1 cellular context compared by ENCODE assay signal in the genomic region with DNA sequence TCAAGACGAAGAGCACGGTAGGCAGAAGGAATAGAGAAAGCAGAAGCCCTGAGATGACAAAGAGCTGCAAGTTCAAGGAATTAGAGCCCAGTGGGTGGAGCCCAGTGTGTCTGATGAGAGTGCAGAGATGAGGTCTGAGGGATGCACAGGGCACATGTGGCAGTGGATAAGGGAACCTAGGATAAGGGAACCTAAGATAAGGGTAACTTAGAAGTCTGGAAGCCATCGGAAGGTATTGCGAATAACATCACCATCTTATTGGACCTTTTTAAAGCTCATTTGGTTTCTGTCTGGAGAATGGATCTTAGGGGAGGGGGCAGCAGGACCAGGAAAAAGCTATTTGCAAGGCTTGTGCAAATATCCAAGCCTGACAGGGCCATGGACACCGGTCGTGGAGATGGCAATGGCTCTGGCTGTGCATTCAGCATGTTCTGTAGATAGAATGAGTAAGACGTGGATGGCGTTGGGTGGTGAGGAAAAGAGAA.
TF ChIP-seq lines count a peak whose summit lies in the region.

No MANE protein-coding gene starts in this region.

TF ChIP-seq in K562, 482 proteins besides CTCF, POLR2A, EP300 and RAD21 (continued from another document and continues in another):
- TF ChIP-seq POLR2B (IDR thresholded peaks at IDR 0.05; ENCODE audit: low read depth, partially characterized antibody) (peak; percentile 26), GTF2F1 (IDR thresholded peaks at IDR 0.05; ENCODE audit: low read depth, low read length) (no peak), SNIP1 (IDR thresholded peaks at IDR 0.05; ENCODE audit: low read depth) (no peak), PTRF (tag; IDR thresholded peaks at IDR 0.05) (no peak), ZNF175 (CRISPR knock-in tag; IDR thresholded peaks at IDR 0.05; ENCODE audit: low read depth) (peak; percentile 60; the same call in 1 of the 2 replicates), SUPT5H (IDR thresholded peaks at IDR 0.05) (no peak), GATAD2B (IDR thresholded peaks at IDR 0.05; ENCODE audit: borderline replicate concordance) (0 out of 2 replicates have a peak, but pooled peaks have one; percentile 49), MTA1 (IDR thresholded peaks at IDR 0.05; ENCODE audit: borderline replicate concordance) (peak; percentile 82), FOXK2 (conservative IDR thresholded peaks at IDR 0.05 in 1 of 2, IDR thresholded peaks at IDR 0.05 in 1 of 2; ENCODE audit: low read depth in 2 of 2) (peak; percentile 22 to 41; a peak in 1 of 4 replicates), ZNF431 (CRISPR knock-in tag; IDR thresholded peaks at IDR 0.05) (no peak), TAL1 (IDR thresholded peaks at IDR 0.05) (peak; percentile 92), ZNF274 (IDR thresholded peaks at IDR 0.05; ENCODE audit: borderline replicate concordance, low read depth, low read length) (no peak), U2AF1 (optimal IDR thresholded peaks at IDR 0.05; ENCODE audit: low read depth, low read length) (no peak), LEF1 (IDR thresholded peaks at IDR 0.05) (peak; percentile 75), CBX5 (IDR thresholded peaks at IDR 0.05; ENCODE audit: borderline replicate concordance, low read depth) (no peak), TFAM (CRISPR knock-in tag; conservative IDR thresholded peaks at IDR 0.05) (no peak), BCOR (IDR thresholded peaks at IDR 0.05) (peak; percentile 61; the same call in 1 of the 2 replicates), ZNF311 (CRISPR knock-in tag; IDR thresholded peaks at IDR 0.05) (no peak), MYBL2 (IDR thresholded peaks at IDR 0.05; ENCODE audit: low read depth) (no peak), MYBL2 (CRISPR knock-in tag; IDR thresholded peaks at IDR 0.05; ENCODE audit: borderline replicate concordance) (no peak), ZC3H4 (CRISPR knock-in tag; IDR thresholded peaks at IDR 0.05; ENCODE audit: borderline replicate concordance) (no peak), E2F3 (CRISPR knock-in tag; IDR thresholded peaks at IDR 0.05) (no peak), ATF7 (IDR thresholded peaks at IDR 0.05) (peak; percentile 71), HNRNPLL (IDR thresholded peaks at IDR 0.05; ENCODE audit: low read depth, low read length, poor library complexity, severe bottlenecking) (no peak), KDM1A (IDR thresholded peaks at IDR 0.05) (peak; percentile 76 to 80; a peak in 3 of 4 replicates), HDAC1 (IDR thresholded peaks at IDR 0.05) (peak in 1 of 2 experiments; percentile 87; a peak in 2 of 4 replicates), CBX2 (IDR thresholded peaks at IDR 0.05; ENCODE audit: insufficient read depth, low read length, poor library complexity, severe bottlenecking) (no peak), RBM17 (IDR thresholded peaks at IDR 0.05; ENCODE audit: borderline replicate concordance, low read depth, low read length) (no peak), RCOR1 (IDR thresholded peaks at IDR 0.05; ENCODE audit: borderline replicate concordance in 1 of 2, low read depth in 2 of 2, low read length in 2 of 2) (peak; percentile 80 to 99; a peak in 3 of 4 replicates), TCFL5 (CRISPR knock-in tag; conservative IDR thresholded peaks at IDR 0.05) (no peak)
- TF ChIP-seq, protein P1, sequence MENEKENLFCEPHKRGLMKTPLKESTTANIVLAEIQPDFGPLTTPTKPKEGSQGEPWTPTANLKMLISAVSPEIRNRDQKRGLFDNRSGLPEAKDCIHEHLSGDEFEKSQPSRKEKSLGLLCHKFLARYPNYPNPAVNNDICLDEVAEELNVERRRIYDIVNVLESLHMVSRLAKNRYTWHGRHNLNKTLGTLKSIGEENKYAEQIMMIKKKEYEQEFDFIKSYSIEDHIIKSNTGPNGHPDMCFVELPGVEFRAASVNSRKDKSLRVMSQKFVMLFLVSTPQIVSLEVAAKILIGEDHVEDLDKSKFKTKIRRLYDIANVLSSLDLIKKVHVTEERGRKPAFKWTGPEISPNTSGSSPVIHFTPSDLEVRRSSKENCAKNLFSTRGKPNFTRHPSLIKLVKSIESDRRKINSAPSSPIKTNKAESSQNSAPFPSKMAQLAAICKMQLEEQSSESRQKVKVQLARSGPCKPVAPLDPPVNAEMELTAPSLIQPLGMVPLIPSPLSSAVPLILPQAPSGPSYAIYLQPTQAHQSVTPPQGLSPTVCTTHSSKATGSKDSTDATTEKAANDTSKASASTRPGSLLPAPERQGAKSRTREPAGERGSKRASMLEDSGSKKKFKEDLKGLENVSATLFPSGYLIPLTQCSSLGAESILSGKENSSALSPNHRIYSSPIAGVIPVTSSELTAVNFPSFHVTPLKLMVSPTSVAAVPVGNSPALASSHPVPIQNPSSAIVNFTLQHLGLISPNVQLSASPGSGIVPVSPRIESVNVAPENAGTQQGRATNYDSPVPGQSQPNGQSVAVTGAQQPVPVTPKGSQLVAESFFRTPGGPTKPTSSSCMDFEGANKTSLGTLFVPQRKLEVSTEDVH (IDR thresholded peaks at IDR 0.05; ENCODE audit: low read depth, partially characterized antibody): no peak
- TF ChIP-seq, protein P2, sequence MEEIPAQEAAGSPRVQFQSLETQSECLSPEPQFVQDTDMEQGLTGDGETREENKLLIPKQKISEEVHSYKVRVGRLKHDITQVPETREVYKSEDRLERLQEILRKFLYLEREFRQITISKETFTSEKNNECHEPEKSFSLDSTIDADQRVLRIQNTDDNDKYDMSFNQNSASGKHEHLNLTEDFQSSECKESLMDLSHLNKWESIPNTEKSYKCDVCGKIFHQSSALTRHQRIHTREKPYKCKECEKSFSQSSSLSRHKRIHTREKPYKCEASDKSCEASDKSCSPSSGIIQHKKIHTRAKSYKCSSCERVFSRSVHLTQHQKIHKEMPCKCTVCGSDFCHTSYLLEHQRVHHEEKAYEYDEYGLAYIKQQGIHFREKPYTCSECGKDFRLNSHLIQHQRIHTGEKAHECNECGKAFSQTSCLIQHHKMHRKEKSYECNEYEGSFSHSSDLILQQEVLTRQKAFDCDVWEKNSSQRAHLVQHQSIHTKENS (CRISPR knock-in tag; IDR thresholded peaks at IDR 0.05): no peak
- TF ChIP-seq, protein P3, sequence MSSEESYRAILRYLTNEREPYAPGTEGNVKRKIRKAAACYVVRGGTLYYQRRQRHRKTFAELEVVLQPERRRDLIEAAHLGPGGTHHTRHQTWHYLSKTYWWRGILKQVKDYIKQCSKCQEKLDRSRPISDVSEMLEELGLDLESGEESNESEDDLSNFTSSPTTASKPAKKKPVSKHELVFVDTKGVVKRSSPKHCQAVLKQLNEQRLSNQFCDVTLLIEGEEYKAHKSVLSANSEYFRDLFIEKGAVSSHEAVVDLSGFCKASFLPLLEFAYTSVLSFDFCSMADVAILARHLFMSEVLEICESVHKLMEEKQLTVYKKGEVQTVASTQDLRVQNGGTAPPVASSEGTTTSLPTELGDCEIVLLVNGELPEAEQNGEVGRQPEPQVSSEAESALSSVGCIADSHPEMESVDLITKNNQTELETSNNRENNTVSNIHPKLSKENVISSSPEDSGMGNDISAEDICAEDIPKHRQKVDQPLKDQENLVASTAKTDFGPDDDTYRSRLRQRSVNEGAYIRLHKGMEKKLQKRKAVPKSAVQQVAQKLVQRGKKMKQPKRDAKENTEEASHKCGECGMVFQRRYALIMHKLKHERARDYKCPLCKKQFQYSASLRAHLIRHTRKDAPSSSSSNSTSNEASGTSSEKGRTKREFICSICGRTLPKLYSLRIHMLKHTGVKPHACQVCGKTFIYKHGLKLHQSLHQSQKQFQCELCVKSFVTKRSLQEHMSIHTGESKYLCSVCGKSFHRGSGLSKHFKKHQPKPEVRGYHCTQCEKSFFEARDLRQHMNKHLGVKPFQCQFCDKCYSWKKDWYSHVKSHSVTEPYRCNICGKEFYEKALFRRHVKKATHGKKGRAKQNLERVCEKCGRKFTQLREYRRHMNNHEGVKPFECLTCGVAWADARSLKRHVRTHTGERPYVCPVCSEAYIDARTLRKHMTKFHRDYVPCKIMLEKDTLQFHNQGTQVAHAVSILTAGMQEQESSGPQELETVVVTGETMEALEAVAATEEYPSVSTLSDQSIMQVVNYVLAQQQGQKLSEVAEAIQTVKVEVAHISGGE (CRISPR knock-in tag; IDR thresholded peaks at IDR 0.05): peak in 1 of 3 experiments; percentile 65; a peak in 1 of 6 replicates
- TF ChIP-seq, protein P4, sequence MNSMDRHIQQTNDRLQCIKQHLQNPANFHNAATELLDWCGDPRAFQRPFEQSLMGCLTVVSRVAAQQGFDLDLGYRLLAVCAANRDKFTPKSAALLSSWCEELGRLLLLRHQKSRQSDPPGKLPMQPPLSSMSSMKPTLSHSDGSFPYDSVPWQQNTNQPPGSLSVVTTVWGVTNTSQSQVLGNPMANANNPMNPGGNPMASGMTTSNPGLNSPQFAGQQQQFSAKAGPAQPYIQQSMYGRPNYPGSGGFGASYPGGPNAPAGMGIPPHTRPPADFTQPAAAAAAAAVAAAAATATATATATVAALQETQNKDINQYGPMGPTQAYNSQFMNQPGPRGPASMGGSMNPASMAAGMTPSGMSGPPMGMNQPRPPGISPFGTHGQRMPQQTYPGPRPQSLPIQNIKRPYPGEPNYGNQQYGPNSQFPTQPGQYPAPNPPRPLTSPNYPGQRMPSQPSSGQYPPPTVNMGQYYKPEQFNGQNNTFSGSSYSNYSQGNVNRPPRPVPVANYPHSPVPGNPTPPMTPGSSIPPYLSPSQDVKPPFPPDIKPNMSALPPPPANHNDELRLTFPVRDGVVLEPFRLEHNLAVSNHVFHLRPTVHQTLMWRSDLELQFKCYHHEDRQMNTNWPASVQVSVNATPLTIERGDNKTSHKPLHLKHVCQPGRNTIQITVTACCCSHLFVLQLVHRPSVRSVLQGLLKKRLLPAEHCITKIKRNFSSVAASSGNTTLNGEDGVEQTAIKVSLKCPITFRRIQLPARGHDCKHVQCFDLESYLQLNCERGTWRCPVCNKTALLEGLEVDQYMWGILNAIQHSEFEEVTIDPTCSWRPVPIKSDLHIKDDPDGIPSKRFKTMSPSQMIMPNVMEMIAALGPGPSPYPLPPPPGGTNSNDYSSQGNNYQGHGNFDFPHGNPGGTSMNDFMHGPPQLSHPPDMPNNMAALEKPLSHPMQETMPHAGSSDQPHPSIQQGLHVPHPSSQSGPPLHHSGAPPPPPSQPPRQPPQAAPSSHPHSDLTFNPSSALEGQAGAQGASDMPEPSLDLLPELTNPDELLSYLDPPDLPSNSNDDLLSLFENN (IDR thresholded peaks at IDR 0.05; ENCODE audit: low read depth in 2 of 2, low read length in 2 of 2): peak in 1 of 2 experiments; percentile 66; a peak in 2 of 4 replicates
- TF ChIP-seq, protein P5, sequence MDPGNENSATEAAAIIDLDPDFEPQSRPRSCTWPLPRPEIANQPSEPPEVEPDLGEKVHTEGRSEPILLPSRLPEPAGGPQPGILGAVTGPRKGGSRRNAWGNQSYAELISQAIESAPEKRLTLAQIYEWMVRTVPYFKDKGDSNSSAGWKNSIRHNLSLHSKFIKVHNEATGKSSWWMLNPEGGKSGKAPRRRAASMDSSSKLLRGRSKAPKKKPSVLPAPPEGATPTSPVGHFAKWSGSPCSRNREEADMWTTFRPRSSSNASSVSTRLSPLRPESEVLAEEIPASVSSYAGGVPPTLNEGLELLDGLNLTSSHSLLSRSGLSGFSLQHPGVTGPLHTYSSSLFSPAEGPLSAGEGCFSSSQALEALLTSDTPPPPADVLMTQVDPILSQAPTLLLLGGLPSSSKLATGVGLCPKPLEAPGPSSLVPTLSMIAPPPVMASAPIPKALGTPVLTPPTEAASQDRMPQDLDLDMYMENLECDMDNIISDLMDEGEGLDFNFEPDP (CRISPR knock-in tag; IDR thresholded peaks at IDR 0.05): no peak
- TF ChIP-seq, protein P6, sequence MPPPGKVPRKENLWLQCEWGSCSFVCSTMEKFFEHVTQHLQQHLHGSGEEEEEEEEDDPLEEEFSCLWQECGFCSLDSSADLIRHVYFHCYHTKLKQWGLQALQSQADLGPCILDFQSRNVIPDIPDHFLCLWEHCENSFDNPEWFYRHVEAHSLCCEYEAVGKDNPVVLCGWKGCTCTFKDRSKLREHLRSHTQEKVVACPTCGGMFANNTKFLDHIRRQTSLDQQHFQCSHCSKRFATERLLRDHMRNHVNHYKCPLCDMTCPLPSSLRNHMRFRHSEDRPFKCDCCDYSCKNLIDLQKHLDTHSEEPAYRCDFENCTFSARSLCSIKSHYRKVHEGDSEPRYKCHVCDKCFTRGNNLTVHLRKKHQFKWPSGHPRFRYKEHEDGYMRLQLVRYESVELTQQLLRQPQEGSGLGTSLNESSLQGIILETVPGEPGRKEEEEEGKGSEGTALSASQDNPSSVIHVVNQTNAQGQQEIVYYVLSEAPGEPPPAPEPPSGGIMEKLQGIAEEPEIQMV (tag; conservative IDR thresholded peaks at IDR 0.05; ENCODE audit: low read depth): no peak
- TF ChIP-seq, protein P7, sequence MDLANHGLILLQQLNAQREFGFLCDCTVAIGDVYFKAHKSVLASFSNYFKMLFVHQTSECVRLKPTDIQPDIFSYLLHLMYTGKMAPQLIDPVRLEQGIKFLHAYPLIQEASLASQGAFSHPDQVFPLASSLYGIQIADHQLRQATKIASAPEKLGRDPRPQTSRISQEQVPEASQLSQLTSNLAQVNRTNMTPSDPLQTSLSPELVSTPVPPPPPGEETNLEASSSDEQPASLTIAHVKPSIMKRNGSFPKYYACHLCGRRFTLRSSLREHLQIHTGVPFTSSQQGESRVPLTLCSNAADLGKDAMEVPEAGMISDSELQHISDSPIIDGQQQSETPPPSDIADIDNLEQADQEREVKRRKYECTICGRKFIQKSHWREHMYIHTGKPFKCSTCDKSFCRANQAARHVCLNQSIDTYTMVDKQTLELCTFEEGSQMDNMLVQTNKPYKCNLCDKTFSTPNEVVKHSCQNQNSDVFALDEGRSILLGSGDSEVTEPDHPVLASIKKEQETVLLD (IDR thresholded peaks at IDR 0.05): peak; percentile 78; the same call in 1 of the 2 replicates
- TF ChIP-seq, protein P8, sequence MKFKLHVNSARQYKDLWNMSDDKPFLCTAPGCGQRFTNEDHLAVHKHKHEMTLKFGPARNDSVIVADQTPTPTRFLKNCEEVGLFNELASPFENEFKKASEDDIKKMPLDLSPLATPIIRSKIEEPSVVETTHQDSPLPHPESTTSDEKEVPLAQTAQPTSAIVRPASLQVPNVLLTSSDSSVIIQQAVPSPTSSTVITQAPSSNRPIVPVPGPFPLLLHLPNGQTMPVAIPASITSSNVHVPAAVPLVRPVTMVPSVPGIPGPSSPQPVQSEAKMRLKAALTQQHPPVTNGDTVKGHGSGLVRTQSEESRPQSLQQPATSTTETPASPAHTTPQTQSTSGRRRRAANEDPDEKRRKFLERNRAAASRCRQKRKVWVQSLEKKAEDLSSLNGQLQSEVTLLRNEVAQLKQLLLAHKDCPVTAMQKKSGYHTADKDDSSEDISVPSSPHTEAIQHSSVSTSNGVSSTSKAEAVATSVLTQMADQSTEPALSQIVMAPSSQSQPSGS (CRISPR knock-in tag; IDR thresholded peaks at IDR 0.05): no peak
- TF ChIP-seq, protein P9, sequence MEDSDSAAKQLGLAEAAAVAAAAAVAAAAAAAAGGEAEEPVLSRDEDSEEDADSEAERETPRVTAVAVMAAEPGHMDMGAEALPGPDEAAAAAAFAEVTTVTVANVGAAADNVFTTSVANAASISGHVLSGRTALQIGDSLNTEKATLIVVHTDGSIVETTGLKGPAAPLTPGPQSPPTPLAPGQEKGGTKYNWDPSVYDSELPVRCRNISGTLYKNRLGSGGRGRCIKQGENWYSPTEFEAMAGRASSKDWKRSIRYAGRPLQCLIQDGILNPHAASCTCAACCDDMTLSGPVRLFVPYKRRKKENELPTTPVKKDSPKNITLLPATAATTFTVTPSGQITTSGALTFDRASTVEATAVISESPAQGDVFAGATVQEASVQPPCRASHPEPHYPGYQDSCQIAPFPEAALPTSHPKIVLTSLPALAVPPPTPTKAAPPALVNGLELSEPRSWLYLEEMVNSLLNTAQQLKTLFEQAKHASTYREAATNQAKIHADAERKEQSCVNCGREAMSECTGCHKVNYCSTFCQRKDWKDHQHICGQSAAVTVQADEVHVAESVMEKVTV (CRISPR knock-in tag; IDR thresholded peaks at IDR 0.05): no peak
